In genomic region chr12:118356809-118357326, GRCh38 we compare ENCODE assay signal across 8 cellular contexts. TPM values are rescaled to one million over a fixed set of nuclear protein-coding genes. Genes with fewer than 3 reads are reported as not detected.
DNase-seq lines count a peak whose midpoint lies in the region; ATAC-seq and TF ChIP-seq lines count a peak whose summit lies in the region.

No MANE protein-coding gene starts in this region.

- H3K4me1 ChIP-seq in Loucy (ENCODE audit: insufficient read depth, low read length, poor library complexity, severe bottlenecking) (peaks cover 54% of the 10 kb centered on the region), ascending aorta (peaks cover 0 to 2% of the 10 kb centered on the region in 2 donors)

- POLR2A ChIA-PET in MCF 10A (lab: Yijun Ruan, JAX): interaction anchor here (0.7 to 4.5 kb wide), 14 partner anchors 9 to 253 kb away, joined by 3 to 35 read pairs (median 4); partner anchors contain the start of genes SUDS3, TAOK3 and VSIG10

- DNase-seq in GM12865 (ENCODE audit: low read depth) (peak; percentile 29), MCF 10A (ENCODE audit: unreplicated experiment) (peak; percentile 74), naive B cell (no peak), ascending aorta (ENCODE audit: low spot score in 2 of 2) (no peak), NCI-H1694 treated with DMSO at 0.1 percent for 48 hours (lab: John Stamatoyannopoulos, UW) (no peak)
- DNase-seq in stimulated activated CD4-positive, alpha-beta T cell treated with anti-CD3 and anti-CD28 coated beads, Interleukin-4, amount 100 ng/mL, for 4 hours: no peak

- no peaks in the 10 kb centered on the region for H3K9me2 ChIP-seq in Loucy (replicated peaks; ENCODE audit: low read depth, low read length)

- no peak for ATAC-seq in naive B cell (ENCODE audit: low read depth in 2 of 2)
- ATAC-seq in HG03457 (IDR thresholded peaks at IDR 0.05; ENCODE audit: unreplicated experiment): no peak

- intact Hi-C loops in MCF 10A (cut with micrococcal nuclease): loop anchor here (1.0 kb wide), 1 partner anchor 50 kb away; no protein-coding TSS in a partner anchor
- intact Hi-C loops in ascending aorta (cut with DNase I): no loop called here

- no peaks in the 10 kb centered on the region for H3K36me3 Mint-ChIP-seq in MCF 10A (ENCODE audit: insufficient read depth, unreplicated experiment)
- H3K36me3 Mint-ChIP-seq in naive B cell: peaks cover 7 to 17% of the 10 kb centered on the region in 2 donors

- H3K9me3 ChIP-seq in Loucy (ENCODE audit: insufficient read depth, low read depth, low read length) (no peaks in the 10 kb centered on the region; the same call in 1 of the 2 replicates), ascending aorta (no peaks in the 10 kb centered on the region)

- H3K27me3 ChIP-seq in Loucy (ENCODE audit: insufficient read depth, low read length, poor library complexity, severe bottlenecking): no peaks in the 10 kb centered on the region
- no peaks in the 10 kb centered on the region for H3K27me3 ChIP-seq in ascending aorta

- H4K20me1 ChIP-seq in Loucy (ENCODE audit: insufficient read depth, low read length, poor library complexity, severe bottlenecking): peaks cover 41% of the 10 kb centered on the region

- H3K36me3 ChIP-seq in Loucy (ENCODE audit: insufficient read depth, low read length) (no peaks in the 10 kb centered on the region), ascending aorta (no peaks in the 10 kb centered on the region)

- TF ChIP-seq CTCF in GM12865 (IDR thresholded peaks at IDR 0.05; ENCODE audit: insufficient read depth, low read depth, low read length, missing control alignments) (no peak), Loucy (conservative IDR thresholded peaks at IDR 0.05; ENCODE audit: low read length) (no peak), MCF 10A (IDR thresholded peaks at IDR 0.05; ENCODE audit: unreplicated experiment) (no peak), ascending aorta (IDR thresholded peaks at IDR 0.05) (no peak)

- H3K4me3 ChIP-seq in GM12865 (ENCODE audit: low read depth, low read length) (peak overlapping the region; percentile 91), Loucy (ENCODE audit: low read length, poor library complexity, severe bottlenecking) (peak overlapping the region; percentile 83), ascending aorta (no peak overlapping the region)

- peak overlapping the region; percentile 36 for H3K4me3 Mint-ChIP-seq in MCF 10A (ENCODE audit: unreplicated experiment)
- H3K4me3 Mint-ChIP-seq in naive B cell: peak overlapping the region; percentile 35 to 95 (median 90)

- H3F3A ChIP-seq in Loucy (ENCODE audit: low read depth): 0 out of 2 replicates have a peak, but pooled peaks cover 2% of the 10 kb centered on the region

- CTCF ChIA-PET in MCF 10A (lab: Yijun Ruan, JAX): interaction anchor here (0.7 to 3.3 kb wide), 7 partner anchors 10 to 190 kb away, joined by 3 to 32 read pairs (median 5); partner anchors contain the start of gene SUDS3

- H3K27ac Mint-ChIP-seq in MCF 10A (ENCODE audit: low read depth, unreplicated experiment) (peak overlapping the region; percentile 69), naive B cell (peak overlapping the region in 5 of 6 donors; percentile 65 to 94 (median 91))

- H3K79me2 ChIP-seq in Loucy (ENCODE audit: insufficient read depth, low read length): peaks cover 97% of the 10 kb centered on the region

- H3K27ac ChIP-seq in ascending aorta: peak overlapping the region in 1 of 2 donors; percentile 36

- H3K27me3 Mint-ChIP-seq in MCF 10A (ENCODE audit: insufficient read depth, unreplicated experiment) (no peaks in the 10 kb centered on the region), naive B cell (no peaks in the 10 kb centered on the region)

- peak overlapping the region; percentile 83 for H3K9ac ChIP-seq in Loucy (ENCODE audit: low read depth, low read length, poor library complexity, severe bottlenecking)

- no peaks in the 10 kb centered on the region for H3K9me3 Mint-ChIP-seq in MCF 10A (ENCODE audit: unreplicated experiment)
- peaks cover 0 to 7% (median 2%) of the 10 kb centered on the region in 7 donors for H3K9me3 Mint-ChIP-seq in naive B cell

- H3K4me2 ChIP-seq in Loucy (ENCODE audit: low read depth, low read length, poor library complexity, severe bottlenecking): peak overlapping the region; percentile 93

- no peak overlapping the region for H2AFZ ChIP-seq in Loucy (ENCODE audit: low read length)

- BruUV-seq in MCF 10A (replicated peaks; lab: Mats Ljungman, UMichigan): no TSS peak

- H3K4me1 Mint-ChIP-seq in MCF 10A (ENCODE audit: insufficient read depth, unreplicated experiment) (peaks cover 13% of the 10 kb centered on the region), naive B cell (peaks cover 39 to 61% (median 51%) of the 10 kb centered on the region in 3 donors)

RNA-seq across cellular contexts. Expression of gene TAOK3, which starts 15.8 kb away (rescaled TPM):
- total RNA-seq in MCF 10A (2022) (24.8 and 28.6 TPM in 2 replicates), ascending aorta (39.3 TPM)
- polyA plus RNA-seq in naive B cell (ENCODE audit: low read depth in 6 of 6): 10 to 100 TPM; 34.7 to 94.9 (median 86.3) TPM

RNA-seq across cellular contexts. Expression of gene SUDS3, which starts 19.5 kb away (rescaled TPM):
- 19.6 and 25.1 TPM in 2 replicates for total RNA-seq in MCF 10A (2022)
- polyA plus RNA-seq in naive B cell (ENCODE audit: low read depth in 6 of 6): 10 to 100 TPM; 17.2 to 26.0 (median 20.1) TPM
- total RNA-seq in ascending aorta: 8.0 TPM

Comparison
In these comparisons a context has a peak if more than half of its experiments do, and no peak if none do; other contexts are left out.
1. DNase-seq: peak in GM12865 (single experiment) and MCF 10A (single experiment); none in naive B cell (single experiment), ascending aorta (0 of 2), stimulated activated CD4-positive, alpha-beta T cell treated with anti-CD3 and anti-CD28 coated beads, Interleukin-4, amount 100 ng/mL, for 4 hours (0 of 2) and NCI-H1694 treated with DMSO at 0.1 percent for 48 hours (single experiment).
2. H3K4me3 ChIP-seq: peak in GM12865 (single experiment) and Loucy (single experiment); none in ascending aorta (0 of 2).